Comparison of ENCODE assay signal across 8 cellular contexts in the genomic region with DNA sequence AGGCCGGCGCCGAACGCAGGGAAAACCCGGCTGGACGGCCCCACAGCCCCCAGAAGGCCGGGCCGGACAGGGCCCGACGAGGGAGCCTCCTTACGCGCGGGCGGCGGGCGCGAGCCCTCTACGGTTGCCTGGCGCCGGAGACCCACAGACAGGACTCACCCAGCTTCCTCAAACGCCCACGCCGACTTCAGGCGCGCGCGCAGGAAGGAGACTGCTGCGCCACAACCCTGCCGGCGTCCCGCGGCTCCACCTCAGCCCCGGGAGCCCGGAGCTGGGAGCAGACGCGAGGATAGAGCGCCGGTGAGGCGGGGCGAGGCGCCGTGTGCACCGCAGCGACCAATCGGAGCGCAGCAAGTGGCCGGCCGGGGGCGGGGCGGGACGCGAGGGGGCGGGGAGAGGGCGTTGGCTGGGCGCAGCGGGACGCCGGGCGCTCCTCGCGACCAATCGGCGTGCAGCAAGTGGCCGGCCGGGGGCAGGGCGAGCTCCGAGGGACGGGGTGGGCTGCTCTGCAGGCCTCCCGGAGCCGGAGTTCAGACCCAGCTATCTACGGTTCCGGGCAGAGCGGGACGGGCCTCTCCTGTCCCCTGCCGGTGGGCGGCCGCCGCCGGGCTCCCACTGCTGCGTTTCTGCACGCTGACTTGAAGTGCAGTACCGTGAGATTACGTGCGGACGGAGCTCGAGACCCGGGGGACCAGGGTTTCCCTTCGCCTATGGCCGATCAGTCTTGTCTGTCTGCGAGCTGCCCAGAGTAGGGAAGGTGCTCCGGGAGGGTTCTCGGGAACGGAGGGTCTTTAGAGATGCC. TPM values are rescaled to one million over a fixed set of nuclear protein-coding genes. Genes with fewer than 3 reads are reported as not detected.
DNase-seq lines count a peak whose midpoint lies in the region; ATAC-seq, FAIRE-seq and TF ChIP-seq lines count a peak whose summit lies in the region.

Gene TMEM50B (minus strand): TSS at position 296 of the 802 bp plus-strand sequence. CDS start 11,089 bp downstream, outside the sequence.

- H3K4me3 Mint-ChIP-seq in activated naive CD8-positive, alpha-beta T cell treated with anti-CD3 and anti-CD28 coated beads for 36 hours: peak within 1 kb of the TSS; percentile 86

- no peaks in the 10 kb centered on the region for H3K27me3 Mint-ChIP-seq in activated naive CD8-positive, alpha-beta T cell treated with anti-CD3 and anti-CD28 coated beads for 36 hours

- H3K27me3 ChIP-seq in pancreas (no peaks in the 10 kb centered on the region), tibial artery (no peaks in the 10 kb centered on the region)

- H3K27ac Mint-ChIP-seq in activated naive CD8-positive, alpha-beta T cell treated with anti-CD3 and anti-CD28 coated beads for 36 hours: peak within 1 kb of the TSS; percentile 88

- H3K27ac ChIP-seq in pancreas (peak within 1 kb of the TSS; percentile 87 to 95 (median 91)), tibial artery (peak within 1 kb of the TSS; percentile 84 to 96)

- H3K36me3 Mint-ChIP-seq in activated naive CD8-positive, alpha-beta T cell treated with anti-CD3 and anti-CD28 coated beads for 36 hours: no peaks in the 10 kb centered on the region

- H3K9me3 ChIP-seq in pancreas: no peaks in the 10 kb centered on the region
- H3K9me3 ChIP-seq in tibial artery: no peaks in the 10 kb centered on the region

- peak; percentile 98 for DNase-seq in GM12865 (ENCODE audit: low read depth)
- peak; percentile 92 for DNase-seq in NCI-H1105 (lab: John Stamatoyannopoulos, UW)
- DNase-seq in SKM-1 treated with dmso at 0.1 percent for 144 hours (lab: John Stamatoyannopoulos, UW; ENCODE audit: unreplicated experiment): peak; percentile 97
- DNase-seq in activated naive CD8-positive, alpha-beta T cell treated with anti-CD3 and anti-CD28 coated beads for 36 hours: peak; percentile 99
- DNase-seq in head of caudate nucleus: peak; percentile 86 to 99 (median 97)
- DNase-seq in pancreas: peak; percentile 95 to 98 (median 98)
- peak; percentile 91 to 98 for DNase-seq in tibial artery

- peak; percentile 94 for ATAC-seq in HG02642 (IDR thresholded peaks at IDR 0.05; ENCODE audit: poor library complexity, unreplicated experiment)
- peak; percentile 94 to 98 (median 95) for ATAC-seq in pancreas

- no peak for FAIRE-seq in pancreas (lab: Jason Lieb, UNC)

- intact Hi-C loops in head of caudate nucleus (cut with DNase I) (loop anchor here (5.0 kb wide), 1 partner anchor 62 kb away; the partner anchor contains the start of genes GART and SON), pancreas (cut with DNase I) (no loop called here), tibial artery (cut with DNase I; ENCODE audit: low total_unique reads) (loop anchor here (5.0 to 10.0 kb wide), 3 partner anchors 55 to 1405 kb away; partner anchors contain the start of genes CRYZL1 and ITSN1)

- no peaks in the 10 kb centered on the region for H3K36me3 ChIP-seq in pancreas
- H3K36me3 ChIP-seq in tibial artery: no peaks in the 10 kb centered on the region

- peaks cover 15% of the 10 kb centered on the region for H3K4me1 Mint-ChIP-seq in activated naive CD8-positive, alpha-beta T cell treated with anti-CD3 and anti-CD28 coated beads for 36 hours

- peaks cover 0 to 6% (median 4%) of the 10 kb centered on the region in 3 donors for H3K4me1 ChIP-seq in pancreas
- peaks cover 0 to 23% (median 12%) of the 10 kb centered on the region in 4 donors for H3K4me1 ChIP-seq in tibial artery

- no peaks in the 10 kb centered on the region for H3K9me3 Mint-ChIP-seq in activated naive CD8-positive, alpha-beta T cell treated with anti-CD3 and anti-CD28 coated beads for 36 hours

- H3K4me3 ChIP-seq in GM12865 (ENCODE audit: low read depth, low read length) (peak within 1 kb of the TSS; percentile 72), pancreas (peak within 1 kb of the TSS; percentile 68 to 98 (median 92)), tibial artery (peak within 1 kb of the TSS; percentile 70 to 79)

- TF ChIP-seq CTCF in GM12865 (IDR thresholded peaks at IDR 0.05; ENCODE audit: insufficient read depth, low read depth, low read length, missing control alignments) (peak; percentile 18), pancreas (IDR thresholded peaks at IDR 0.05) (peak in 3 of 4 donors; percentile 34 to 51 (median 44)), tibial artery (IDR thresholded peaks at IDR 0.05) (peak; percentile 52 to 58)

- 0% methylated on average over 58 to 93 of the region's 93 CpGs for WGBS in pancreas, 2 donors

RNA-seq across cellular contexts. Expression of gene TMEM50B, which starts in this region (rescaled TPM):
- 10 to 100 TPM; 14.6 to 15.7 TPM for total RNA-seq in activated naive CD8-positive, alpha-beta T cell treated with anti-CD3 and anti-CD28 coated beads for 36 hours
- total RNA-seq in pancreas: 10 to 100 TPM; 11.5 to 31.1 (median 16.7) TPM
- 10 to 100 TPM; 59.3 to 96.1 TPM for polyA plus RNA-seq in pancreas

Comparison
In these comparisons a context has a peak if more than half of its experiments do, and no peak if none do; other contexts are left out.
1. Peak in every context shown above with its lines: DNase-seq, ATAC-seq, H3K4me3 ChIP-seq and H3K27ac ChIP-seq.
2. intact Hi-C loops: an anchor here in head of caudate nucleus (5.0 kb wide) and tibial artery (5.0 to 10.0 kb wide); none called in pancreas.